In the genomic region with DNA sequence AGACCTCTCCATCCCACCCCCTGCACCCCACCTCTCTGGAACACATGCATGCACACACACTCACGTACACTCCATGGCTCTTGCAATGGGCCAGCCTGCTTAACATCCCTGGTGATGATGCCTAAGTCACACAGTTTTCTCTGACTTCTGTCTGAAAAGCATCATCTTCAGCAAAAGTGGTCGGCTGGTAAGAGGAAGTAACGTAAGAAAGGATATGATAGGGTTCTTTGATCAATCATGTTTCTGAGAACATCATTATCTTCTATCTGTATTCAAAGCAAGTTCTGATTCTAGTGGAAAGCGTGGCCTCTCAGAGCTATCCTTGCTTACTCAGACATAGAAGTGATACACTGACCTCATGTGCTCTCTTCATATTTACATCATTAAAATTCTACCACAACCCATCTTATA, we compare ENCODE assay signal across 18 cellular contexts. TPM values are rescaled to one million over a fixed set of nuclear protein-coding genes. Genes with fewer than 3 reads are reported as not detected.
DNase-seq lines count a peak whose midpoint lies in the region; ATAC-seq, FAIRE-seq and TF ChIP-seq lines count a peak whose summit lies in the region.
"Had no signal": no experiment of that assay in that cellular context is flagged by ENCODE, and none has a peak within 500 bp of the region (broad histone marks: within the 10 kb centered on the region; RNA-seq: fewer than 3 reads in every experiment).

No MANE protein-coding gene starts in this region.

- no peak overlapping the region for H3K4ac ChIP-seq in mesenchymal stem cell (ENCODE audit: low read depth in 1 of 2, low read length in 2 of 2)

- no peak overlapping the region for H2BK120ac ChIP-seq in mesenchymal stem cell (ENCODE audit: low read depth, low read length)

- H3K9me3 ChIP-seq in CD8-positive, alpha-beta T cell (ENCODE audit: low read length) = no peaks in the 10 kb centered on the region
- no peaks in the 10 kb centered on the region for H3K9me3 ChIP-seq in mesenchymal stem cell (ENCODE audit: control insufficient read depth, low read length)
- H3K9me3 ChIP-seq: mucosa of descending colon, tibial artery had no signal

- FAIRE-seq in D721Med (lab: Jason Lieb, UNC) = no peak

- CTCF ChIA-PET in CD8-positive, alpha-beta T cell (lab: Charles Lee) = interaction anchor here (1.8 to 1.9 kb wide), 2 partner anchors 16 to 17 kb away, joined by 4 to 9 read pairs; no protein-coding TSS in a partner anchor

- H3K27ac ChIP-seq in CD8-positive, alpha-beta T cell (ENCODE audit: low read depth, low read length) = peak overlapping the region; percentile 33
- no peak overlapping the region for H3K27ac ChIP-seq in mesenchymal stem cell (ENCODE audit: low read length, poor library complexity, severe bottlenecking)
- H3K27ac ChIP-seq: parathyroid adenoma, tibial artery had no signal

- H3K4me1 Mint-ChIP-seq in CD8-positive, alpha-beta T cell (ENCODE audit: low read depth) = peaks cover 51% of the 10 kb centered on the region
- H3K4me1 Mint-ChIP-seq in activated T-helper 1 cell treated with anti-CD3 and anti-CD28 coated beads, Interleukin-12 subunit alpha, Interleukin-12 subunit beta, Interleukin-2, Interleukin-4 antibody, amounts not matched to agents 30 ng/mL and 10 ng/mL and 1 ng/mL, durations not matched to agents 14 hours and 24 hours and 36 hours (ENCODE audit: low read depth) = peaks cover 80% of the 10 kb centered on the region

- H3K4me2 ChIP-seq in mesenchymal stem cell (ENCODE audit: low read length, poor library complexity, severe bottlenecking) = no peak overlapping the region

- intact Hi-C loops in CD8-positive, alpha-beta T cell (cut with DNase I, micrococcal nuclease) = no loop called here
- intact Hi-C loops in activated T-helper 1 cell treated with anti-CD3 and anti-CD28 coated beads, Interleukin-12 subunit alpha, Interleukin-12 subunit beta, Interleukin-2, Interleukin-4 antibody, amounts not matched to agents 30 ng/mL and 10 ng/mL and 1 ng/mL, durations not matched to agents 14 hours and 24 hours and 36 hours (cut with micrococcal nuclease) = loop anchor here (1.0 kb wide), 2 partner anchors 8 to 10 kb away; no protein-coding TSS in a partner anchor
- intact Hi-C loops in posterior cingulate gyrus (cut with DNase I) = no loop called here

- no peak overlapping the region for H2AFZ ChIP-seq in mesenchymal stem cell (ENCODE audit: low read depth, low read length)
- H2AFZ ChIP-seq: parathyroid adenoma had no signal

- no peaks in the 10 kb centered on the region for H3K36me3 Mint-ChIP-seq in CD8-positive, alpha-beta T cell
- H3K36me3 Mint-ChIP-seq in activated T-helper 1 cell treated with anti-CD3 and anti-CD28 coated beads, Interleukin-12 subunit alpha, Interleukin-12 subunit beta, Interleukin-2, Interleukin-4 antibody, amounts not matched to agents 30 ng/mL and 10 ng/mL and 1 ng/mL, durations not matched to agents 14 hours and 24 hours and 36 hours (ENCODE audit: low read depth) = peaks cover 23% of the 10 kb centered on the region

- H2BK5ac ChIP-seq in mesenchymal stem cell (ENCODE audit: low read depth, low read length, poor library complexity, severe bottlenecking) = no peak overlapping the region

- peak overlapping the region; percentile 16 for H2BK15ac ChIP-seq in mesenchymal stem cell (ENCODE audit: low read depth, poor library complexity, severe bottlenecking)

- POLR2A ChIA-PET in CD8-positive, alpha-beta T cell (lab: Charles Lee) = no interaction called here

- H4K8ac ChIP-seq in mesenchymal stem cell (ENCODE audit: low read length) = no peak overlapping the region

- H3K4me3 ChIP-seq in CD8-positive, alpha-beta T cell (ENCODE audit: low read depth, low read length) = peak overlapping the region; percentile 8
- H3K4me3 ChIP-seq in mesenchymal stem cell (ENCODE audit: insufficient read depth in 1 of 2, low read depth in 1 of 2, low read length in 2 of 2) = no peak overlapping the region
- H3K4me3 ChIP-seq: mucosa of descending colon, tibial artery had no signal

- H3K27me3 Mint-ChIP-seq in CD8-positive, alpha-beta T cell (ENCODE audit: low read depth) = no peaks in the 10 kb centered on the region
- H3K27me3 Mint-ChIP-seq in activated T-helper 1 cell treated with anti-CD3 and anti-CD28 coated beads, Interleukin-12 subunit alpha, Interleukin-12 subunit beta, Interleukin-2, Interleukin-4 antibody, amounts not matched to agents 30 ng/mL and 10 ng/mL and 1 ng/mL, durations not matched to agents 14 hours and 24 hours and 36 hours (ENCODE audit: insufficient read depth) = no peaks in the 10 kb centered on the region

- TF ChIP-seq CTCF in CD8-positive, alpha-beta T cell (IDR thresholded peaks at IDR 0.05) = no peak
- TF ChIP-seq CTCF in D721Med (IDR thresholded peaks at IDR 0.05; ENCODE audit: insufficient read depth, missing control alignments) = no peak

- no peaks in the 10 kb centered on the region for H3K27me3 ChIP-seq in CD8-positive, alpha-beta T cell (ENCODE audit: insufficient read depth, low read length)
- H3K27me3 ChIP-seq in mesenchymal stem cell (ENCODE audit: control insufficient read depth in 1 of 2, insufficient read depth in 1 of 2, low read length in 2 of 2) = no peaks in the 10 kb centered on the region
- H3K27me3 ChIP-seq: tibial artery had no signal

- no peak overlapping the region for H2AK5ac ChIP-seq in mesenchymal stem cell (ENCODE audit: low read length, severe bottlenecking)

- 93% methylated on average over 3 of the region's 4 CpGs for WGBS in mesenchymal stem cell

- no peaks in the 10 kb centered on the region for H3K79me1 ChIP-seq in mesenchymal stem cell (replicated peaks; ENCODE audit: low read length, poor library complexity, severe bottlenecking)

- ATAC-seq in CD8-positive, alpha-beta T cell = peak; percentile 81
- no peak for ATAC-seq in GM18858 (IDR thresholded peaks at IDR 0.05; ENCODE audit: unreplicated experiment)
- ATAC-seq: mucosa of descending colon, SK-N-SH treated with all-trans-retinoic acid at 6 μM for 48 hours had no signal

- peaks cover 47% of the 10 kb centered on the region for H3K4me1 ChIP-seq in CD8-positive, alpha-beta T cell (ENCODE audit: insufficient read depth, low read length)
- peaks cover 2% of the 10 kb centered on the region for H3K4me1 ChIP-seq in mesenchymal stem cell (ENCODE audit: control insufficient read depth, insufficient read depth, low read depth, low read length)
- H3K4me1 ChIP-seq: parathyroid adenoma, tibial artery had no signal

- H3K27ac Mint-ChIP-seq in CD8-positive, alpha-beta T cell = peak overlapping the region; percentile 88
- H3K27ac Mint-ChIP-seq in activated T-helper 1 cell treated with anti-CD3 and anti-CD28 coated beads, Interleukin-12 subunit alpha, Interleukin-12 subunit beta, Interleukin-2, Interleukin-4 antibody, amounts not matched to agents 30 ng/mL and 10 ng/mL and 1 ng/mL, durations not matched to agents 14 hours and 24 hours and 36 hours = peak overlapping the region; percentile 99
- H3K27ac Mint-ChIP-seq: HFFc6 had no signal

- H3K36me3 ChIP-seq in CD8-positive, alpha-beta T cell (ENCODE audit: insufficient read depth, low read length) = no peaks in the 10 kb centered on the region
- H3K36me3 ChIP-seq in mesenchymal stem cell (ENCODE audit: control insufficient read depth in 1 of 2, insufficient read depth in 2 of 2, low read depth in 1 of 2, low read length in 2 of 2) = no peaks in the 10 kb centered on the region
- H3K36me3 ChIP-seq: tibial artery had no signal

- peak overlapping the region; percentile 6 for H3K4me3 Mint-ChIP-seq in CD8-positive, alpha-beta T cell
- H3K4me3 Mint-ChIP-seq in activated T-helper 1 cell treated with anti-CD3 and anti-CD28 coated beads, Interleukin-12 subunit alpha, Interleukin-12 subunit beta, Interleukin-2, Interleukin-4 antibody, amounts not matched to agents 30 ng/mL and 10 ng/mL and 1 ng/mL, durations not matched to agents 14 hours and 24 hours and 36 hours = peak overlapping the region; percentile 86
- H3K4me3 Mint-ChIP-seq: HFFc6 had no signal

- H3K18ac ChIP-seq in mesenchymal stem cell (ENCODE audit: low read depth in 1 of 2, low read length in 2 of 2) = peak overlapping the region in 1 of 2 experiments; percentile 43

- no peak overlapping the region for H3K14ac ChIP-seq in mesenchymal stem cell (ENCODE audit: low read length in 2 of 2)

- peaks cover 2% of the 10 kb centered on the region for H3K9me3 Mint-ChIP-seq in CD8-positive, alpha-beta T cell
- H3K9me3 Mint-ChIP-seq in activated T-helper 1 cell treated with anti-CD3 and anti-CD28 coated beads, Interleukin-12 subunit alpha, Interleukin-12 subunit beta, Interleukin-2, Interleukin-4 antibody, amounts not matched to agents 30 ng/mL and 10 ng/mL and 1 ng/mL, durations not matched to agents 14 hours and 24 hours and 36 hours = peaks cover 3% of the 10 kb centered on the region
- H3K9me3 Mint-ChIP-seq: HFFc6 had no signal

- DNase-seq in CD8-positive, alpha-beta T cell = peak in 2 of 7 experiments; percentile 29 to 52
- DNase-seq in T-helper 2 cell (peak in 3 of 5 experiments; percentile 34 to 93 (median 38)), mesenchymal stem cell (no peak), T-helper 9 cell (no peak), posterior cingulate gyrus (no peak), D721Med (ENCODE audit: insufficient read length, low spot score) (no peak)
- DNase-seq in activated T-helper 1 cell treated with anti-CD3 and anti-CD28 coated beads, Interleukin-12 subunit alpha, Interleukin-12 subunit beta, Interleukin-2, Interleukin-4 antibody, amounts not matched to agents 30 ng/mL and 10 ng/mL and 1 ng/mL, durations not matched to agents 14 hours and 24 hours and 36 hours (ENCODE audit: low spot score) = peak; percentile 35
- DNase-seq: AML-193, anterior cingulate cortex, cortex of kidney, HFFc6, mucosa of descending colon, NCI-H1694, NCI-H510A treated with DMSO at 0.1 percent for 48 hours, tibial artery had no signal

- H3K23ac ChIP-seq in mesenchymal stem cell (ENCODE audit: low read length in 2 of 2) = no peak overlapping the region

- peak overlapping the region; percentile 0 to 71 for H2BK12ac ChIP-seq in mesenchymal stem cell (ENCODE audit: low read length in 2 of 2)

- peak overlapping the region; percentile 43 for H4K91ac ChIP-seq in mesenchymal stem cell (ENCODE audit: low read length)

- no peak overlapping the region for H3K9ac ChIP-seq in mesenchymal stem cell (ENCODE audit: low read length)
- H3K9ac ChIP-seq: parathyroid adenoma had no signal

RNA-seq across cellular contexts. Expression of a gene that starts 11.4 kb away (rescaled TPM):
- total RNA-seq in CD8-positive, alpha-beta T cell = 100 to 1,000 TPM; 229 to 249 TPM
- 381 and 391 TPM in 2 replicates for total RNA-seq in activated T-helper 1 cell treated with anti-CD3 and anti-CD28 coated beads, Interleukin-12 subunit alpha, Interleukin-12 subunit beta, Interleukin-2, Interleukin-4 antibody, amounts not matched to agents 30 ng/mL and 10 ng/mL and 1 ng/mL, durations not matched to agents 14 hours and 24 hours and 36 hours
- polyA plus RNA-seq in mesenchymal stem cell (2013, experiment 1 of 2) = 241 TPM
- polyA plus RNA-seq in mesenchymal stem cell (2013, experiment 2 of 2) = 246 TPM

RNA-seq across cellular contexts. Expression of a gene that starts 45.5 kb away (rescaled TPM):
- total RNA-seq in CD8-positive, alpha-beta T cell = 100 to 1,000 TPM; 167 to 177 TPM
- total RNA-seq in activated T-helper 1 cell treated with anti-CD3 and anti-CD28 coated beads, Interleukin-12 subunit alpha, Interleukin-12 subunit beta, Interleukin-2, Interleukin-4 antibody, amounts not matched to agents 30 ng/mL and 10 ng/mL and 1 ng/mL, durations not matched to agents 14 hours and 24 hours and 36 hours = 61.3 and 62.2 TPM in 2 replicates
- polyA plus RNA-seq in mesenchymal stem cell (2013, experiment 1 of 2) = 41.3 TPM
- 40.2 TPM for polyA plus RNA-seq in mesenchymal stem cell (2013, experiment 2 of 2)

Comparison
In these comparisons a context has a peak if more than half of its experiments do, and no peak if none do; other contexts are left out.
1. DNase-seq: peak in T-helper 2 cell (3 of 5) and activated T-helper 1 cell treated with anti-CD3 and anti-CD28 coated beads, Interleukin-12 subunit alpha, Interleukin-12 subunit beta, Interleukin-2, Interleukin-4 antibody, amounts not matched to agents 30 ng/mL and 10 ng/mL and 1 ng/mL, durations not matched to agents 14 hours and 24 hours and 36 hours (single experiment); none in mesenchymal stem cell (single experiment), T-helper 9 cell (single experiment), posterior cingulate gyrus (0 of 10) and D721Med (single experiment).